Comparison of ENCODE assay signal across 9 cellular contexts in genomic region chr16:71367243-71367976, GRCh38. TPM values are rescaled to one million over a fixed set of nuclear protein-coding genes. Genes with fewer than 3 reads are reported as not detected.
DNase-seq lines count a peak whose midpoint lies in the region; ATAC-seq, FAIRE-seq and TF ChIP-seq lines count a peak whose summit lies in the region.
"Had no signal": no experiment of that assay in that cellular context is flagged by ENCODE, and none has a peak within 500 bp of the region (broad histone marks: within the 10 kb centered on the region; RNA-seq: fewer than 3 reads in every experiment).

No MANE protein-coding gene starts in this region.

- DNase-seq in activated CD4-positive, alpha-beta T cell treated with anti-CD3 and anti-CD28 coated beads for 36 hours, result peak; percentile 77
- no peak for DNase-seq in activated CD4-positive, alpha-beta T cell treated with anti-CD3 and anti-CD28 coated beads, Interleukin-2, amount 50 U/mL, for 4 hours
- DNase-seq in HT-29 (ENCODE audit: low spot score), result peak; percentile 85
- peak; percentile 44 to 65 for DNase-seq in SJCRH30
- DNase-seq in H1 (ENCODE audit: low read depth in 1 of 2, low spot score in 2 of 2), result peak; percentile 67 to 93
- DNase-seq in neuronal stem cell (ENCODE audit: low spot score), result peak; percentile 60
- no peak for DNase-seq in coronary artery (ENCODE audit: low spot score)

- H3K56ac ChIP-seq in H1 (replicated peaks; ENCODE audit: insufficient read length, low read depth, low read length), result no peak overlapping the region

- FAIRE-seq in H1 (lab: Jason Lieb, UNC), result peak; percentile 87

- H3K9ac ChIP-seq in H1 (replicated peaks in 1 of 4; ENCODE audit: extremely low read depth in 1 of 4, low read depth in 3 of 4, low read length in 3 of 4) (no peak overlapping the region), neuronal stem cell (ENCODE audit: low read depth, low read length, poor library complexity) (no peak overlapping the region)

- H2BK15ac ChIP-seq in H1 (ENCODE audit: low read length) (no peak overlapping the region), neuronal stem cell (ENCODE audit: low read length) (no peak overlapping the region)

- POLR2A ChIA-PET in activated CD4-positive, alpha-beta T cell treated with anti-CD3 and anti-CD28 coated beads for 36 hours (lab: Charles Lee), result no interaction called here
- POLR2A ChIA-PET in H1 (lab: Charles Lee; ENCODE audit: partially characterized antibody), result interaction anchor here (1.2 kb wide), 1 partner anchor 36 kb away, joined by 3 read pairs; no protein-coding TSS in a partner anchor

- CTCF ChIA-PET in activated CD4-positive, alpha-beta T cell treated with anti-CD3 and anti-CD28 coated beads for 36 hours (lab: Charles Lee), result interaction anchor here (0.6 to 1.0 kb wide), 4 partner anchors 15 to 240 kb away, joined by 3 read pairs; no protein-coding TSS in a partner anchor
- CTCF ChIA-PET in H1 (lab: Charles Lee; ENCODE audit: partially characterized antibody), result interaction anchor here (0.6 to 3.5 kb wide), 19 partner anchors 9 to 576 kb away, joined by 3 to 18 read pairs (median 4); partner anchors contain the start of gene CALB2

- H3K9me3 ChIP-seq in SJCRH30 (replicated peaks) (no peaks in the 10 kb centered on the region), H1 (ENCODE audit: insufficient read depth in 2 of 2, low read depth in 1 of 2, low read length in 1 of 2) (no peaks in the 10 kb centered on the region), neuronal stem cell (replicated peaks in 1 of 2; ENCODE audit: control insufficient read depth in 2 of 2, insufficient read depth in 1 of 2, low read depth in 1 of 2, low read length in 2 of 2) (no peaks in the 10 kb centered on the region)

- H4K8ac ChIP-seq in H1 (ENCODE audit: extremely low read depth, insufficient read depth, low read length), result no peak overlapping the region
- no peak overlapping the region for H4K8ac ChIP-seq in neuronal stem cell (ENCODE audit: low read depth, low read length)

- TF ChIP-seq RAD21 in H1 (IDR thresholded peaks at IDR 0.05 in 1 of 2, conservative IDR thresholded peaks at IDR 0.05 in 1 of 2; ENCODE audit: low read depth in 2 of 2, low read length in 2 of 2), result peak; percentile 76 to 81

- H2AFZ ChIP-seq in H1 (ENCODE audit: low read length) (no peak overlapping the region), neuronal stem cell (ENCODE audit: low read length) (no peak overlapping the region)

- H3K4me1 ChIP-seq in SJCRH30, result no peaks in the 10 kb centered on the region
- no peaks in the 10 kb centered on the region for H3K4me1 ChIP-seq in H1 (replicated peaks in 1 of 4; ENCODE audit: control insufficient read depth in 3 of 4, insufficient read depth in 4 of 4, low read length in 3 of 4)
- H3K4me1 ChIP-seq in neuronal stem cell (ENCODE audit: control insufficient read depth in 2 of 2, insufficient read depth in 1 of 2, low read depth in 1 of 2, low read length in 2 of 2), result no peaks in the 10 kb centered on the region

- no peaks in the 10 kb centered on the region for H4K20me1 ChIP-seq in H1 (replicated peaks in 1 of 2; ENCODE audit: control insufficient read depth in 1 of 2, insufficient read depth in 2 of 2, low read length in 2 of 2)

- no peak overlapping the region for H2BK20ac ChIP-seq in H1 (ENCODE audit: low read length)

- TF ChIP-seq POLR2A in H1 (IDR thresholded peaks at IDR 0.05; ENCODE audit: control extremely low read depth in 1 of 2, low read depth in 2 of 2, low read length in 2 of 2), result no peak

- H3K4me3 ChIP-seq in SJCRH30, result no peak overlapping the region
- no peak overlapping the region for H3K4me3 ChIP-seq in H1 (ENCODE audit: extremely low read depth in 1 of 4, insufficient read depth in 2 of 4, low read depth in 3 of 4, low read length in 4 of 4)
- H3K4me3 ChIP-seq in neuronal stem cell (ENCODE audit: low read length in 2 of 2), result no peak overlapping the region
- H3K4me3 ChIP-seq in coronary artery, result no peak overlapping the region

- ATAC-seq in activated CD4-positive, alpha-beta T cell treated with anti-CD3 and anti-CD28 coated beads for 36 hours, result peak; percentile 87
- no peak for ATAC-seq in GM18858 (IDR thresholded peaks at IDR 0.05; ENCODE audit: unreplicated experiment)

- H3K4ac ChIP-seq in H1 (replicated peaks; ENCODE audit: insufficient read length, low read depth, low read length) (no peak overlapping the region), neuronal stem cell (ENCODE audit: low read length) (no peak overlapping the region)

- no peak overlapping the region for H2AK5ac ChIP-seq in H1 (ENCODE audit: low read depth, low read length)
- H2AK5ac ChIP-seq in neuronal stem cell (ENCODE audit: low read depth, low read length), result no peak overlapping the region

- H4K91ac ChIP-seq in H1 (replicated peaks; ENCODE audit: insufficient read length, low read length), result no peak overlapping the region
- H4K91ac ChIP-seq in neuronal stem cell (ENCODE audit: low read depth, low read length, poor library complexity), result no peak overlapping the region

- no peak overlapping the region for H4K5ac ChIP-seq in H1 (ENCODE audit: insufficient read length, low read depth, low read length)

- no peaks in the 10 kb centered on the region for H3K9me3 Mint-ChIP-seq in activated CD4-positive, alpha-beta T cell treated with anti-CD3 and anti-CD28 coated beads for 36 hours (ENCODE audit: low read depth)
- H3K9me3 Mint-ChIP-seq: activated naive CD4-positive, alpha-beta T cell treated with anti-CD3 and anti-CD28 coated beads, Interleukin-2, amount 50 U/mL, for 24 hours had no signal

- H3K18ac ChIP-seq in H1 (ENCODE audit: extremely low read depth, low read length), result no peak overlapping the region
- no peak overlapping the region for H3K18ac ChIP-seq in neuronal stem cell (ENCODE audit: low read length)

- no peak overlapping the region for H2BK120ac ChIP-seq in H1 (replicated peaks; ENCODE audit: low read depth, low read length)
- H2BK120ac ChIP-seq in neuronal stem cell (ENCODE audit: low read depth, low read length), result no peak overlapping the region

- H3K27ac Mint-ChIP-seq in activated CD4-positive, alpha-beta T cell treated with anti-CD3 and anti-CD28 coated beads for 36 hours, result no peak overlapping the region
- H3K27ac Mint-ChIP-seq: activated naive CD4-positive, alpha-beta T cell treated with anti-CD3 and anti-CD28 coated beads, Interleukin-2, amount 50 U/mL, for 24 hours had no signal

- H3K79me1 ChIP-seq in H1 (ENCODE audit: low read depth, low read length) (no peaks in the 10 kb centered on the region), neuronal stem cell (ENCODE audit: low read depth, low read length) (no peaks in the 10 kb centered on the region)

- H3K23ac ChIP-seq in H1 (ENCODE audit: insufficient read length), result no peak overlapping the region
- H3K23ac ChIP-seq in neuronal stem cell (ENCODE audit: low read depth, low read length, poor library complexity), result no peak overlapping the region

- H2BK12ac ChIP-seq in H1 (ENCODE audit: low read depth, low read length) (no peak overlapping the region), neuronal stem cell (ENCODE audit: low read length) (no peak overlapping the region)

- no peak overlapping the region for H3K4me2 ChIP-seq in H1 (ENCODE audit: insufficient read depth in 1 of 2, low read depth in 2 of 2, low read length in 2 of 2)
- no peak overlapping the region for H3K4me2 ChIP-seq in neuronal stem cell (ENCODE audit: insufficient read depth, low read length, poor library complexity, severe bottlenecking)

- no peak overlapping the region for H3K14ac ChIP-seq in H1 (ENCODE audit: insufficient read length)
- H3K14ac ChIP-seq in neuronal stem cell (ENCODE audit: low read length), result no peak overlapping the region

- no peaks in the 10 kb centered on the region for H3K36me3 Mint-ChIP-seq in activated CD4-positive, alpha-beta T cell treated with anti-CD3 and anti-CD28 coated beads for 36 hours (ENCODE audit: low read depth)
- H3K36me3 Mint-ChIP-seq: activated naive CD4-positive, alpha-beta T cell treated with anti-CD3 and anti-CD28 coated beads, Interleukin-2, amount 50 U/mL, for 24 hours had no signal

- H3K79me2 ChIP-seq in H1 (ENCODE audit: control insufficient read depth in 1 of 2, insufficient read depth in 2 of 2, low read length in 2 of 2), result no peaks in the 10 kb centered on the region

- intact Hi-C loops in activated CD4-positive, alpha-beta T cell treated with anti-CD3 and anti-CD28 coated beads for 36 hours (cut with DNase I, micrococcal nuclease), result no loop called here

- H3K4me1 Mint-ChIP-seq in activated CD4-positive, alpha-beta T cell treated with anti-CD3 and anti-CD28 coated beads for 36 hours, result peaks cover 2% of the 10 kb centered on the region
- H3K4me1 Mint-ChIP-seq: activated naive CD4-positive, alpha-beta T cell treated with anti-CD3 and anti-CD28 coated beads, Interleukin-2, amount 50 U/mL, for 24 hours had no signal

- H3K36me3 ChIP-seq in SJCRH30 (no peaks in the 10 kb centered on the region), H1 (ENCODE audit: control insufficient read depth in 2 of 4, insufficient read depth in 4 of 4, low read length in 3 of 4) (no peaks in the 10 kb centered on the region), neuronal stem cell (replicated peaks in 1 of 2; ENCODE audit: control insufficient read depth in 2 of 2, insufficient read depth in 2 of 2, low read length in 2 of 2) (no peaks in the 10 kb centered on the region)

- no peak overlapping the region for H3K27ac ChIP-seq in SJCRH30
- H3K27ac ChIP-seq in H1 (ENCODE audit: low read depth, low read length), result no peak overlapping the region
- H3K27ac ChIP-seq in neuronal stem cell (replicated peaks; ENCODE audit: low read length), result no peak overlapping the region
- no peak overlapping the region for H3K27ac ChIP-seq in coronary artery

- H2BK5ac ChIP-seq in H1 (ENCODE audit: low read depth, low read length) (no peak overlapping the region), neuronal stem cell (ENCODE audit: low read length) (no peak overlapping the region)

- no peak for TF ChIP-seq EP300 in H1 (IDR thresholded peaks at IDR 0.05; ENCODE audit: borderline replicate concordance in 1 of 2, low read depth in 2 of 2, low read length in 2 of 2)

- H3K27me3 ChIP-seq in SJCRH30 (no peaks in the 10 kb centered on the region), H1 (replicated peaks in 1 of 4; ENCODE audit: control insufficient read depth in 3 of 4, extremely low read depth in 1 of 4, insufficient read depth in 3 of 4, low read length in 3 of 4) (no peaks in the 10 kb centered on the region), neuronal stem cell (ENCODE audit: control insufficient read depth in 3 of 3, insufficient read depth in 3 of 3, low read depth in 1 of 3, low read length in 3 of 3) (peaks cover 0 to 48% (median 0%) of the 10 kb centered on the region in 3 experiments)

- peak; percentile 79 to 96 (median 95) for TF ChIP-seq CTCF in H1 (IDR thresholded peaks at IDR 0.05; ENCODE audit: control extremely low read depth in 1 of 3, insufficient read depth in 1 of 3, low read depth in 1 of 3, low read length in 3 of 3)
- TF ChIP-seq CTCF in coronary artery (IDR thresholded peaks at IDR 0.05), result no peak

- H3K27me3 Mint-ChIP-seq in activated CD4-positive, alpha-beta T cell treated with anti-CD3 and anti-CD28 coated beads for 36 hours, result peaks cover 11% of the 10 kb centered on the region

- WGBS in H1 (ENCODE audit: extremely low coverage in 1 of 2, insufficient coverage in 1 of 2, insufficient read length in 1 of 2, insufficient replicate concordance in 2 of 2, low coverage in 1 of 2, low lambda C conversion rate in 2 of 2, missing lambda C conversion rate in 1 of 2), 2 experiments, result 62% methylated on average over 11 of the region's 12 CpGs; no CpG with 5 or more reads in 1 of the 2 experiments
- no CpG with 5 or more reads among the region's 12 CpGs for WGBS in neuronal stem cell (ENCODE audit: extremely low coverage in 2 of 2, insufficient read length in 2 of 2, insufficient replicate concordance in 1 of 2), 2 donors

- no peaks in the 10 kb centered on the region for H3K23me2 ChIP-seq in H1 (ENCODE audit: low read depth, low read length)

- no peak overlapping the region for H3K4me3 Mint-ChIP-seq in activated CD4-positive, alpha-beta T cell treated with anti-CD3 and anti-CD28 coated beads for 36 hours
- H3K4me3 Mint-ChIP-seq: activated naive CD4-positive, alpha-beta T cell treated with anti-CD3 and anti-CD28 coated beads, Interleukin-2, amount 50 U/mL, for 24 hours had no signal

RNA-seq across cellular contexts. Expression of gene CALB2, which starts 8.9 kb away (rescaled TPM):
- total RNA-seq in activated CD4-positive, alpha-beta T cell treated with anti-CD3 and anti-CD28 coated beads for 36 hours, result not detected
- 62.7 and 68.8 TPM in 2 replicates for total RNA-seq in HT-29 (2014; rRNA removed; shearing (Covaris generic))
- not detected in 2 replicates for total RNA-seq in SJCRH30 (2014; rRNA removed; shearing (Covaris generic))
- total RNA-seq in H1 (2021; fragmentation: NEBNext Ultra II Directional; extraction: Animal tissue kit (Norgen Biotek cat#: 25700)), result 1.9 and 2.7 TPM in 2 replicates
- 2.6 and 3.3 TPM in 2 replicates for polyA plus RNA-seq in H1 (2011; rRNA removed)
- polyA plus RNA-seq in H1 (2011; cell fraction: cytosol; rRNA removed), result 2.9 TPM
- polyA plus RNA-seq in H1 (2011; cell fraction: nucleus; rRNA removed), result 2.2 TPM
- 2.5 to 3.9 TPM (median 3.6 TPM) in 4 replicates for polyA plus RNA-seq in H1 (2012, experiment 1 of 2)
- polyA plus RNA-seq in H1 (2012, experiment 2 of 2), result 3.7 TPM
- polyA plus RNA-seq in H1 (2013, experiment 1 of 2), result 3.5 TPM
- 2.7 TPM for polyA plus RNA-seq in H1 (2013, experiment 2 of 2)
- polyA minus RNA-seq in H1 (2011; rRNA and poly(A)+ RNA removed), result 2.3 and 2.5 TPM in 2 replicates
- not detected for polyA minus RNA-seq in H1 (2011; cell fraction: cytosol; rRNA and poly(A)+ RNA removed)
- polyA minus RNA-seq in H1 (2011; cell fraction: nucleus; rRNA and poly(A)+ RNA removed), result 0.50 TPM
- polyA plus RNA-seq in neuronal stem cell (2013, experiment 1 of 2), result 0.22 TPM
- polyA plus RNA-seq in neuronal stem cell (2013, experiment 2 of 2), result 0.18 TPM

Comparison
In these comparisons a context has a peak if more than half of its experiments do, and no peak if none do; other contexts are left out.
1. DNase-seq: peak in activated CD4-positive, alpha-beta T cell treated with anti-CD3 and anti-CD28 coated beads for 36 hours (single experiment), HT-29 (single experiment), SJCRH30 (2 of 2), H1 (2 of 2) and neuronal stem cell (single experiment); none in activated CD4-positive, alpha-beta T cell treated with anti-CD3 and anti-CD28 coated beads, Interleukin-2, amount 50 U/mL, for 4 hours (0 of 2) and coronary artery (single experiment).
2. RNA of gene CALB2, which starts 8.9 kb away (total RNA-seq): 62.7 to 68.8 TPM in HT-29; 1.9 to 2.7 TPM in H1, not detected in activated CD4-positive, alpha-beta T cell treated with anti-CD3 and anti-CD28 coated beads for 36 hours and not detected in SJCRH30; every median in the first group is over 10 times any median in the second.